Comparison of ENCODE assay signal across 8 cellular contexts in genomic region chrX:119399772-119400101, GRCh38. TPM values are rescaled to one million over a fixed set of nuclear protein-coding genes. Genes with fewer than 3 reads are reported as not detected.
A peak's percentile ranks its signal among the peaks of the same experiment; 100 is the strongest.
DNase-seq lines count a peak whose midpoint lies in the region; ATAC-seq and TF ChIP-seq lines count a peak whose summit lies in the region.

No MANE protein-coding gene starts in this region.

- TF ChIP-seq CTCF in fibroblast of mammary gland (conservative IDR thresholded peaks at IDR 0.05; ENCODE audit: control insufficient read depth, insufficient read depth, low read depth, low read length) (no peak), omental fat pad (IDR thresholded peaks at IDR 0.05) (no peak)

- H3K9me3 Mint-ChIP-seq in activated T-cell treated with anti-CD3 and anti-CD28 coated beads, Interleukin-2, amount 50 U/mL, for 72 hours, result no peaks in the 10 kb centered on the region

- H3K36me3 Mint-ChIP-seq in activated T-cell treated with anti-CD3 and anti-CD28 coated beads, Interleukin-2, amount 50 U/mL, for 72 hours (ENCODE audit: insufficient read depth in 2 of 2), result no peaks in the 10 kb centered on the region

- peaks cover 13% of the 10 kb centered on the region for H3K4me1 Mint-ChIP-seq in activated T-cell treated with anti-CD3 and anti-CD28 coated beads, Interleukin-2, amount 50 U/mL, for 72 hours (ENCODE audit: low read depth)

- ATAC-seq in activated T-cell treated with anti-CD3 and anti-CD28 coated beads, Interleukin-2, amount 50 U/mL, for 72 hours (replicated peaks in 1 of 2), result no peak
- peak; percentile 20 for ATAC-seq in omental fat pad (ENCODE audit: low FRiP score)

- H3K4me1 ChIP-seq in SJSA1 (replicated peaks), result peaks cover 9% of the 10 kb centered on the region; the same call in 1 of the 2 replicates

- H3K4me3 Mint-ChIP-seq in activated T-cell treated with anti-CD3 and anti-CD28 coated beads, Interleukin-2, amount 50 U/mL, for 72 hours, result peak overlapping the region; percentile 57 to 66

- H3K27ac Mint-ChIP-seq in activated T-cell treated with anti-CD3 and anti-CD28 coated beads, Interleukin-2, amount 50 U/mL, for 72 hours, result no peak overlapping the region

- H3K36me3 ChIP-seq in SJSA1, result no peaks in the 10 kb centered on the region

- no peaks in the 10 kb centered on the region for H3K27me3 ChIP-seq in SJSA1 (replicated peaks)

- no peaks in the 10 kb centered on the region for H3K27me3 Mint-ChIP-seq in activated T-cell treated with anti-CD3 and anti-CD28 coated beads, Interleukin-2, amount 50 U/mL, for 72 hours (ENCODE audit: low read depth)

- H3K4me3 ChIP-seq in SJSA1 (peak overlapping the region; percentile 74), fibroblast of mammary gland (ENCODE audit: control insufficient read depth, low read depth, low read length) (peak overlapping the region; percentile 40)

- no peak overlapping the region; the same call in 1 of the 2 replicates for H3K27ac ChIP-seq in SJSA1

- no peak for DNase-seq in activated T-cell treated with anti-CD3 and anti-CD28 coated beads, Interleukin-2, amount 50 U/mL, for 72 hours
- DNase-seq in activated T-cell treated with anti-CD3 and anti-CD28 coated beads for 4 hours, result no peak
- no peak for DNase-seq in SJSA1 (ENCODE audit: low read depth in 1 of 2, low spot score in 2 of 2)
- peak; percentile 12 for DNase-seq in fibroblast of mammary gland (ENCODE audit: low read depth)
- DNase-seq in omental fat pad (ENCODE audit: low spot score), result no peak
- no peak for DNase-seq in D341Med (ENCODE audit: low spot score)
- DNase-seq in stimulated activated CD4-positive, alpha-beta T cell treated with anti-CD3 and anti-CD28 coated beads, Interleukin-1b, Interleukin-23, amount 100 ng/mL, for 48 hours, result no peak
- DNase-seq in stimulated activated CD4-positive, alpha-beta T cell treated with anti-CD3 and anti-CD28 coated beads, Interleukin-15, amount 100 ng/mL, for 24 hours, result no peak

- H3K9me3 ChIP-seq in SJSA1 (replicated peaks), result no peaks in the 10 kb centered on the region

RNA-seq across cellular contexts. Expression of gene SLC25A43, which starts 0.6 kb away (rescaled TPM):
- total RNA-seq in activated T-cell treated with anti-CD3 and anti-CD28 coated beads, Interleukin-2, amount 50 U/mL, for 72 hours, result 1 to 10 TPM; 8.9 to 9.8 TPM
- 18.0 and 31.5 TPM in 2 replicates for total RNA-seq in SJSA1 (2014; rRNA removed; shearing (Covaris generic))
- total RNA-seq in omental fat pad, result 10 to 100 TPM; 18.4 to 33.7 (median 22.2) TPM
